ENCODE assay signal across 8 cellular contexts in the genomic region with DNA sequence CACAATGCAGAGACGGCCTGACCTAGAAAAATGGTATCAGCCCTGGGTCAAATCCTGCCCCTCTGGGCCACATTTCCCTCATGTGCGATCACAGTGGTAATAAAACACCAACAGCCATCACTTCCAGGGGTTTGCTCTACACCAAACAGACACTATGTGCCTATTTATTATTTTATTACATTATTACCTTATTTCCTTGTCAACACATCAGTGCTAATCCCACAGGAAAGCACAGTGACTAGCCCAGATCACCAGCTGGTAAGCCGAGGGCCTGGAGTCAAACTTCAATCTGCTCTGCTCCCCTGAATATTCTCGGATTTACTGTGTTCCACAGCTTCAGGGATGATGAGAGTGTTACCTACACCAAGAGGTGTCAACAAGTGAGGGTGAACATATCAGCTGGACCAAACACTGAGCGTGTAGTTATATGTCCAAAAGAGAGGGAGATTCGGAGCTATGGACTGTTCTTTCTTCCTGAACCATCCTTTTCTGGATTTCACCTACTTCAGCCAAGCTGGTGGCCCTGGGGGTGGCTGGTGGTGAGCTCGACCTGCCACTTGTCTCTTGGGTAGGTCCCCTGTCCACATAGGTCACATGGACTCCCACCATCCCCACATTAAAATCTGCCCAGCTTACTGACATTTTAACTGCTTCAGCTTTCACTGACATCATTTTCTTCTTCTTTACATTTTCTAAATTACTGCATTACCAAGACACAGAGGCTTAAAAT.
DNase-seq lines count a peak whose midpoint lies in the region; ATAC-seq, FAIRE-seq and TF ChIP-seq lines count a peak whose summit lies in the region.
"Not testable (repeated sequence)": the region's sequence is repeated elsewhere in the genome, so short reads cannot be mapped to it uniquely, and the experiment has no call there.

No MANE protein-coding gene starts in this region.

- not testable (repeated sequence) for TF ChIP-seq EP300 in suprapubic skin (IDR thresholded peaks at IDR 0.05)

- peak; percentile 57 for ATAC-seq in left colon
- peak; percentile 61 for ATAC-seq in mucosa of descending colon

- H3K27ac ChIP-seq in C4-2B: peak overlapping the region; percentile 52
- H3K27ac ChIP-seq in suprapubic skin: not testable (repeated sequence)

- TF ChIP-seq CTCF in C4-2B (conservative IDR thresholded peaks at IDR 0.05); bronchial epithelial cell (IDR thresholded peaks at IDR 0.05; ENCODE audit: insufficient read depth, low read length, severe bottlenecking); mucosa of descending colon (IDR thresholded peaks at IDR 0.05); suprapubic skin (IDR thresholded peaks at IDR 0.05): not testable (repeated sequence)

- H3K4me3 ChIP-seq in bronchial epithelial cell (ENCODE audit: low read depth, low read length); mucosa of descending colon: not testable (repeated sequence)
- peak overlapping the region; percentile 3 for H3K4me3 ChIP-seq in suprapubic skin

- 61% methylated on average over 7 of the region's 7 CpGs for WGBS in suprapubic skin

- peaks cover 14% of the 10 kb centered on the region for H3K4me1 ChIP-seq in mucosa of descending colon (ENCODE audit: low read depth)
- H3K4me1 ChIP-seq in suprapubic skin: not testable (repeated sequence)

- intact Hi-C loops in left colon (cut with DNase I, micrococcal nuclease); mucosa of descending colon (cut with DNase I, micrococcal nuclease); posterior vena cava (cut with DNase I): not testable (repeated sequence)

- H3K9me3 ChIP-seq in mucosa of descending colon, suprapubic skin: not testable (repeated sequence)

- not testable (repeated sequence) for TF ChIP-seq POLR2A in suprapubic skin (IDR thresholded peaks at IDR 0.05)

- not testable (repeated sequence) for H3K36me3 ChIP-seq in bronchial epithelial cell (ENCODE audit: control insufficient read depth, insufficient read depth, low read length); mucosa of descending colon (ENCODE audit: low read depth); suprapubic skin

- peak; percentile 52 for FAIRE-seq in bronchial epithelial cell (lab: Jason Lieb, UNC)

- H3K27me3 ChIP-seq in bronchial epithelial cell (ENCODE audit: control insufficient read depth, insufficient read depth, low read length); suprapubic skin: not testable (repeated sequence)

- DNase-seq in activated CD8-positive, alpha-beta memory T cell treated with anti-CD3 and anti-CD28 coated beads for 24 hours: peak; percentile 9
- DNase-seq in bronchial epithelial cell (ENCODE audit: low read depth); left colon; mucosa of descending colon: not testable (repeated sequence)
- peak; percentile 16 for DNase-seq in posterior vena cava (ENCODE audit: low spot score)
- DNase-seq in suprapubic skin (ENCODE audit: low spot score in 2 of 2): peak in 1 of 2 donors; percentile 26
- DNase-seq in ureter (ENCODE audit: low spot score): peak; percentile 6
